20 cellular contexts compared by ENCODE assay signal in the genomic region with DNA sequence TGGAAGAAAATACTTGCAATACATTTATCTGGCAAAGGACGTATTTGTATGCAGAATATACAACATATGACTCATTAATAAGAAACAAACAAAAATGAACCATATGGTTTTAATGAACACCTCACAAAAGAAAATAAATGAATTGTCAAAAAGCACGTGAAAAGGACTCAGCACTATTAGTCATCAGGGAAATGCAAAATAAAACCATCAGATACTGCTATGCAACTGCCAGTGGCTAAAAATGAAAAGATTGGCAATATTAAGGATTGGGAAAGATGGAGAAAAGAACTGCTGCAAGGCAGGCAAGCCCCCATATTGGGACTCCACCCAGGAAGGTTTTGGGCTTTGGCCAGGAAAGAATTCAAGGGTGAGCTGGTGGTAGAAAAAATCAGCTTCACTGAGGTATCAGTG.
A peak's percentile ranks its signal among the peaks of the same experiment; 100 is the strongest.
DNase-seq lines count a peak whose midpoint lies in the region; ATAC-seq and TF ChIP-seq lines count a peak whose summit lies in the region.
"Had no signal": no experiment of that assay in that cellular context is flagged by ENCODE, and none has a peak within 500 bp of the region (broad histone marks: within the 10 kb centered on the region; RNA-seq: fewer than 3 reads in every experiment).

No MANE protein-coding gene starts in this region.

- no peak overlapping the region for H3K4me3 ChIP-seq in astrocyte of the spinal cord (ENCODE audit: low read depth, low read length)
- H3K4me3 ChIP-seq in fibroblast of mammary gland (ENCODE audit: control insufficient read depth, low read depth, low read length), result no peak overlapping the region
- H3K4me3 ChIP-seq: tibial artery had no signal

- in situ Hi-C loops in astrocyte of the spinal cord (cut with HindIII; ENCODE audit: low sequenced_read_pairs) (no loop called here), GM13977 (cut with MboI; ENCODE audit: low pct_unique_long_range_greater_than_20kb, low sequenced_read_pairs, unreplicated experiment) (no loop called here)

- no peak for TF ChIP-seq CTCF in astrocyte of the spinal cord (IDR thresholded peaks at IDR 0.05; ENCODE audit: low read depth, low read length)
- no peak for TF ChIP-seq CTCF in fibroblast of mammary gland (conservative IDR thresholded peaks at IDR 0.05; ENCODE audit: control insufficient read depth, insufficient read depth, low read depth, low read length)
- TF ChIP-seq CTCF in GM13977 (IDR thresholded peaks at IDR 0.05; ENCODE audit: extremely low read depth, insufficient read depth, missing control alignments), result no peak

- DNase-seq in HCEC 1CT (peak; percentile 92), astrocyte of the spinal cord (ENCODE audit: low read depth, low spot score) (peak; percentile 67), fibroblast of mammary gland (ENCODE audit: low read depth) (peak; percentile 96), stromal cell of bone marrow (ENCODE audit: low read depth) (peak; percentile 64), NCI-H1930 (lab: John Stamatoyannopoulos, UW) (no peak), NCI-H524 treated with DMSO at 0.1 percent for 48 hours (lab: John Stamatoyannopoulos, UW) (no peak), GM13977 (ENCODE audit: low spot score) (no peak)
- DNase-seq: activated CD4-positive, alpha-beta memory T cell treated with anti-CD3 and anti-CD28 coated beads, Interleukin-2, amount 10 ng/mL, durations not matched to agents 7 days and 5 days; activated T-cell treated with anti-CD3 and anti-CD28 coated beads, Interleukin-2, amount 50 U/mL, for 4 hours; cerebellar nuclear complex; NCI-H2029 treated with DMSO at 0.1 percent for 48 hours; NCI-H524; retina; SIG-M5; T-helper 17 cell; tibial artery; WERI-Rb-1 had no signal

- no peak for ATAC-seq in HG02885 (IDR thresholded peaks at IDR 0.05; ENCODE audit: poor library complexity, unreplicated experiment)
- ATAC-seq: activated T-cell treated with anti-CD3 and anti-CD28 coated beads, Interleukin-2, amount 50 U/mL, for 4 hours; left lobe of liver; stimulated activated memory B cell treated with anti-CD40 and anti-IgM and Interleukin-4, amounts not matched to agents 10 μg/mL and 1 μg/mL and 100 μg/mL, for 72 hours; T-helper 17 cell had no signal

Comparison
In these comparisons a context has a peak if more than half of its experiments do, and no peak if none do; other contexts are left out.
1. DNase-seq: peak in HCEC 1CT (single experiment), astrocyte of the spinal cord (single experiment), fibroblast of mammary gland (single experiment) and stromal cell of bone marrow (single experiment); none in NCI-H1930 (0 of 2), NCI-H524 treated with DMSO at 0.1 percent for 48 hours (single experiment) and GM13977 (single experiment).